9 cellular contexts compared by ENCODE assay signal in the genomic region with DNA sequence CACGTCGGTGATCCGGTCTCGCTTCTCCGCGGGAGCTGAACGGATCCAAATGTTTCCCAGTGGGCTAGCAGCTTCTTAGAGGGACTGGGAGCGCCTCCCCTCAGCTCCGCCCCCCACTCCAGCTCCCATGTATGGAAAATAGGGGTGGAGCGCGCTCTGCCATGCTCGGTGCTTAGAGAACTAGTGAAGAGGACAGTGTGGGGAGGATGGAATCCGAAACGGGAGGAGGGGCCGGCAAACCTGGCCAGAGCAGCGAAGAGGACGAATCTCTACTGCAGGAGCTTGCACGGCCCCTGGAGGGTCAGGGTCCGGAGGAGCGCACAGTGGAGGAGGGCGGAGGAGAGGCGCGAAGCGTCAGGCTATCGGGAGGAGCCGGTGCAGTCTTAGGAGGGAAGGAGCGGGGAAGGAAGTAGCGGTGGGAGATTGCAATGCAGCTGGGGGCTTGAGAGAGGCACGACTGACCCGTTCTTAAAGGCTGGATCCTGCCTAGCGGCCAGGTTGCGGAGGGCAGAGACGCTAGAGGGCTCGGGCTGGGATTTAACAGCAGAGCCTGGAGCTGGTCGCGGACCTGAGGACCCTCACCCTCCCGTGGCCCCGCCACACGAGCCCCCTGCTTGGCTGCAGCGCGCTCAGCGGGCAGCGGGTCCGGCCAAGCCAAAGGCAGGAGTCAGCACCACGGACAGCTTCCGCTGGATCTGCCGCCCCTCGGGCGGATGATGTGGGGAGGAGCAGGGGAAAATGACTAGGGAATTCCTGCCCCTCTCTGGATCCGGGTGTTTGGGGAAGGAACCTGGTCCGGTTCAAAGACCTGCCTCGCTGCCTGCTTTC. TPM values are rescaled to one million over a fixed set of nuclear protein-coding genes. Genes with fewer than 3 reads are reported as not detected.
DNase-seq lines count a peak whose midpoint lies in the region; ATAC-seq and TF ChIP-seq lines count a peak whose summit lies in the region.
"Had no signal": no experiment of that assay in that cellular context is flagged by ENCODE, and none has a peak within 500 bp of the region (broad histone marks: within the 10 kb centered on the region; RNA-seq: fewer than 3 reads in every experiment).

A gene (minus strand): TSS at position 51 of the 828 bp plus-strand sequence. CDS start 404 bp downstream, outside the sequence.

- peaks cover 0 to 4% (median 0%) of the 10 kb centered on the region in 7 donors for H3K9me3 Mint-ChIP-seq in CD4-positive, CD25-positive, alpha-beta regulatory T cell

- H3K27me3 ChIP-seq in CD4-positive, CD25-positive, alpha-beta regulatory T cell (ENCODE audit: control insufficient read depth, insufficient read depth, low read length), result peaks cover 19% of the 10 kb centered on the region
- H3K27me3 ChIP-seq in HAP-1 (ENCODE audit: low read depth), result no peaks in the 10 kb centered on the region; the same call in 1 of the 2 replicates
- H3K27me3 ChIP-seq in lower lobe of right lung (ENCODE audit: low read depth), result peaks cover 76% of the 10 kb centered on the region

- no peak within 1 kb of the TSS for H3K27ac Mint-ChIP-seq in CD4-positive, CD25-positive, alpha-beta regulatory T cell

- ATAC-seq in CD4-positive, CD25-positive, alpha-beta regulatory T cell (ENCODE audit: low read depth in 2 of 2), result no peak
- ATAC-seq in lower lobe of right lung (peak; percentile 23 to 29), HG03439 (IDR thresholded peaks at IDR 0.05; ENCODE audit: unreplicated experiment) (no peak)

- in situ Hi-C loops in HAP-1 (cut with MboI; ENCODE audit: low sequenced_read_pairs) (no loop called here), astrocyte of the cerebellum (cut with HindIII; ENCODE audit: low sequenced_read_pairs) (loop anchor here (5.0 kb wide), 1 partner anchor 106 kb away; no protein-coding TSS in a partner anchor)

- H3K4me1 Mint-ChIP-seq in CD4-positive, CD25-positive, alpha-beta regulatory T cell, result peaks cover 0 to 30% (median 4%) of the 10 kb centered on the region in 4 donors

- no peaks in the 10 kb centered on the region for H3K36me3 Mint-ChIP-seq in CD4-positive, CD25-positive, alpha-beta regulatory T cell
- H3K36me3 Mint-ChIP-seq: IgD-negative memory B cell had no signal

- peaks cover 66% of the 10 kb centered on the region for H3K27me3 Mint-ChIP-seq in CD4-positive, CD25-positive, alpha-beta regulatory T cell

- no peak for TF ChIP-seq CTCF in astrocyte of the cerebellum (IDR thresholded peaks at IDR 0.05; ENCODE audit: low read depth, low read length, missing control alignments)
- no peak for TF ChIP-seq CTCF in lower lobe of right lung (IDR thresholded peaks at IDR 0.05)

- H3K4me3 ChIP-seq in CD4-positive, CD25-positive, alpha-beta regulatory T cell (ENCODE audit: low read depth, low read length), result no peak within 1 kb of the TSS
- H3K4me3 ChIP-seq in HAP-1, result no peak within 1 kb of the TSS
- no peak within 1 kb of the TSS for H3K4me3 ChIP-seq in astrocyte of the cerebellum (ENCODE audit: low read depth, low read length)
- H3K4me3 ChIP-seq in lower lobe of right lung, result no peak within 1 kb of the TSS

- peak within 1 kb of the TSS in 3 of 4 donors; percentile 30 to 61 (median 58) for H3K4me3 Mint-ChIP-seq in CD4-positive, CD25-positive, alpha-beta regulatory T cell

- H3K4me1 ChIP-seq in CD4-positive, CD25-positive, alpha-beta regulatory T cell (ENCODE audit: control insufficient read depth, insufficient read depth, low read length, poor library complexity, severe bottlenecking), result peaks cover 16% of the 10 kb centered on the region
- H3K4me1 ChIP-seq in HAP-1 (peaks cover 3% of the 10 kb centered on the region), lower lobe of right lung (no peaks in the 10 kb centered on the region)

- intact Hi-C loops in lower lobe of right lung (cut with DNase I), result no loop called here

- H3K27ac ChIP-seq in CD4-positive, CD25-positive, alpha-beta regulatory T cell (ENCODE audit: insufficient read depth, low read length, poor library complexity, severe bottlenecking), result no peak within 1 kb of the TSS
- no peak within 1 kb of the TSS for H3K27ac ChIP-seq in lower lobe of right lung

- no peaks in the 10 kb centered on the region for H3K9me3 ChIP-seq in CD4-positive, CD25-positive, alpha-beta regulatory T cell (ENCODE audit: control insufficient read depth in 2 of 2, low read length in 2 of 2)
- no peaks in the 10 kb centered on the region for H3K9me3 ChIP-seq in HAP-1
- no peaks in the 10 kb centered on the region for H3K9me3 ChIP-seq in lower lobe of right lung

- no peak for DNase-seq in CD4-positive, CD25-positive, alpha-beta regulatory T cell
- DNase-seq in HAP-1 (ENCODE audit: low spot score in 2 of 2) (peak; percentile 46 to 79), astrocyte of the cerebellum (ENCODE audit: low read depth) (peak; percentile 9), lower lobe of right lung (no peak), cortex of kidney (lab: John Stamatoyannopoulos, UW) (no peak), HK-2 (ENCODE audit: unreplicated experiment) (no peak)
- no peak for DNase-seq in activated CD8-positive, alpha-beta memory T cell treated with anti-CD3 and anti-CD28 coated beads, Interleukin-2, amount 50 U/mL, for 48 hours

- no peaks in the 10 kb centered on the region for H3K36me3 ChIP-seq in CD4-positive, CD25-positive, alpha-beta regulatory T cell (ENCODE audit: control insufficient read depth, insufficient read depth, low read length)
- H3K36me3 ChIP-seq in HAP-1 (replicated peaks) (no peaks in the 10 kb centered on the region), lower lobe of right lung (no peaks in the 10 kb centered on the region)

RNA-seq across cellular contexts. Expression of the gene that starts here (rescaled TPM):
- not detected for total RNA-seq in CD4-positive, CD25-positive, alpha-beta regulatory T cell
- not detected for polyA plus RNA-seq in CD4-positive, CD25-positive, alpha-beta regulatory T cell
- not detected for total RNA-seq in lower lobe of right lung
- polyA plus RNA-seq: IgD-negative memory B cell had no signal

Comparison
In these comparisons a context has a peak if more than half of its experiments do, and no peak if none do; other contexts are left out.
1. Peak in ATAC-seq in lower lobe of right lung; RNA of the gene not detected or under 1 TPM.
2. DNase-seq: peak in HAP-1 (2 of 2) and astrocyte of the cerebellum (single experiment); none in CD4-positive, CD25-positive, alpha-beta regulatory T cell (0 of 3), lower lobe of right lung (single experiment), activated CD8-positive, alpha-beta memory T cell treated with anti-CD3 and anti-CD28 coated beads, Interleukin-2, amount 50 U/mL, for 48 hours (single experiment), cortex of kidney (single experiment) and HK-2 (single experiment).